In genomic region chr11:57439786-57440185, GRCh38 we compare ENCODE assay signal across 38 cellular contexts. TPM values are rescaled to one million over a fixed set of nuclear protein-coding genes. Genes with fewer than 3 reads are reported as not detected.
"Had no signal": no experiment of that assay in that cellular context is flagged by ENCODE, and none has a peak within 500 bp of the region (broad histone marks: within the 10 kb centered on the region; RNA-seq: fewer than 3 reads in every experiment).

No MANE protein-coding gene starts in this region.

- DNase-seq: activated CD4-positive, alpha-beta memory T cell treated with anti-CD3 and anti-CD28 coated beads for 36 hours; activated CD4-positive, alpha-beta T cell treated with anti-CD3 and anti-CD28 coated beads for 36 hours; activated CD4-positive, alpha-beta T cell treated with anti-CD3 and anti-CD28 coated beads, Interleukin-2, amount 10 ng/mL, durations not matched to agents 24 days and 14 days; activated CD4-positive, CD25-positive, alpha-beta regulatory T cell; activated CD4-positive, CD25-positive, alpha-beta regulatory T cell treated with anti-CD3 and anti-CD28 coated beads, Interleukin-2, amount 50 U/mL, for 72 hours; activated CD8-positive, alpha-beta memory T cell treated with anti-CD3 and anti-CD28 coated beads, Interleukin-2, amount 10 ng/mL, durations not matched to agents 7 days and 5 days; activated CD8-positive, alpha-beta memory T cell treated with anti-CD3 and anti-CD28 coated beads, Interleukin-2, amount 50 U/mL, for 4 hours; activated CD8-positive, alpha-beta T cell treated with anti-CD3 and anti-CD28 coated beads, Interleukin-2, amount 10 ng/mL, durations not matched to agents 7 days and 5 days; activated gamma-delta T cell treated with Interleukin-2 at 50 U/mL for 16 hours; activated naive CD4-positive, alpha-beta T cell treated with anti-CD3 and anti-CD28 coated beads, Interleukin-2, amount 50 U/mL, for 16 hours; activated naive CD4-positive, alpha-beta T cell treated with Interleukin-2 at 50 U/mL for 16 hours; activated T-cell treated with anti-CD3 and anti-CD28 coated beads, Interleukin-2, amount 50 U/mL, for 1 hour; activated T-cell treated with anti-CD3 and anti-CD28 coated beads, Interleukin-2, amount 50 U/mL, for 48 hours; amniotic stem cell; anterior cingulate cortex; brain microvascular endothelial cell; central memory CD4-positive, alpha-beta T cell; cerebellar nuclear complex; colonic mucosa; effector CD8-positive, alpha-beta T cell; esophagus squamous epithelium; foreskin melanocyte; T-helper 2 cell had no signal

- H3K9me3 ChIP-seq: colonic mucosa, esophagus squamous epithelium, gastroesophageal sphincter had no signal

- H3K4me1 ChIP-seq: colonic mucosa had no signal

- H3K4me3 ChIP-seq: colonic mucosa, esophagus squamous epithelium, gastroesophageal sphincter had no signal

- H3K27me3 ChIP-seq: brain microvascular endothelial cell, colonic mucosa, esophagus squamous epithelium, gastroesophageal sphincter had no signal

- ATAC-seq: activated CD4-positive, alpha-beta T cell treated with anti-CD3 and anti-CD28 coated beads for 36 hours; activated CD8-positive, alpha-beta memory T cell treated with anti-CD3 and anti-CD28 coated beads, Interleukin-2, amount 10 ng/mL, durations not matched to agents 7 days and 5 days; activated CD8-positive, alpha-beta T cell treated with anti-CD3 and anti-CD28 coated beads, Interleukin-2, amount 10 ng/mL, durations not matched to agents 7 days and 5 days; gastroesophageal sphincter had no signal

- H3K27ac ChIP-seq: brain microvascular endothelial cell, colonic mucosa, epithelial cell of prostate, esophagus squamous epithelium, gastroesophageal sphincter had no signal

- FAIRE-seq: astrocyte, endometrium, endothelial cell of umbilical vein had no signal

- H3K36me3 ChIP-seq: brain microvascular endothelial cell, colonic mucosa, esophagus squamous epithelium, gastroesophageal sphincter had no signal

RNA-seq across cellular contexts. Expression of gene RTN4RL2, which starts 20.5 kb away (rescaled TPM):
- total RNA-seq: activated CD8-positive, alpha-beta memory T cell treated with anti-CD3 and anti-CD28 coated beads, Interleukin-2, amount 10 ng/mL, durations not matched to agents 7 days and 5 days; activated T-helper 1 cell treated with anti-CD3 and anti-CD28 coated beads, Interleukin-12 subunit alpha, Interleukin-12 subunit beta, Interleukin-2, Interleukin-4 antibody, amounts not matched to agents 30 ng/mL and 10 ng/mL and 1 ng/mL, durations not matched to agents 14 hours and 24 hours and 36 hours; activated T-helper 2 cell treated with anti-CD3 and anti-CD28 coated beads, Interferon-gamma antibody, Interleukin-2, Interleukin-4, amounts not matched to agents 10 μg/mL and 5 μg/mL and 100 μg/mL, durations not matched to agents 14 hours and 24 hours and 36 hours; dermis microvascular lymphatic vessel endothelial cell; fibroblast of villous mesenchyme had no signal

RNA-seq across cellular contexts. Expression of gene PRG2, which starts 49.3 kb away (rescaled TPM):
- total RNA-seq: activated T-helper 1 cell treated with anti-CD3 and anti-CD28 coated beads, Interleukin-12 subunit alpha, Interleukin-12 subunit beta, Interleukin-2, Interleukin-4 antibody, amounts not matched to agents 30 ng/mL and 10 ng/mL and 1 ng/mL, durations not matched to agents 14 hours and 24 hours and 36 hours; activated T-helper 2 cell treated with anti-CD3 and anti-CD28 coated beads, Interferon-gamma antibody, Interleukin-2, Interleukin-4, amounts not matched to agents 10 μg/mL and 5 μg/mL and 100 μg/mL, durations not matched to agents 14 hours and 24 hours and 36 hours; astrocyte; colonic mucosa; esophagus squamous epithelium; fibroblast of lung; fibroblast of villous mesenchyme; gastroesophageal sphincter; glomerular endothelial cell; T-helper 1 cell treated with Interleukin-12 subunit alpha and Interleukin-12 subunit beta and Interleukin-4 antibody, amounts not matched to agents 30 ng/mL and 1 ng/mL, for 36 hours had no signal
- polyA plus RNA-seq: fibroblast of lung had no signal

RNA-seq across cellular contexts. Expression of gene PRG3, which starts 58.8 kb away (rescaled TPM):
- total RNA-seq: activated CD4-positive, alpha-beta memory T cell treated with anti-CD3 and anti-CD28 coated beads for 36 hours; activated CD4-positive, alpha-beta T cell treated with anti-CD3 and anti-CD28 coated beads for 36 hours; activated CD4-positive, alpha-beta T cell treated with anti-CD3 and anti-CD28 coated beads, Interleukin-2, amount 10 ng/mL, durations not matched to agents 24 days and 14 days; activated CD8-positive, alpha-beta memory T cell treated with anti-CD3 and anti-CD28 coated beads for 36 hours; activated CD8-positive, alpha-beta memory T cell treated with anti-CD3 and anti-CD28 coated beads, Interleukin-2, amount 10 ng/mL, durations not matched to agents 7 days and 5 days; activated CD8-positive, alpha-beta T cell treated with anti-CD3 and anti-CD28 coated beads, Interleukin-2, amount 10 ng/mL, durations not matched to agents 7 days and 5 days; activated T-helper 1 cell treated with anti-CD3 and anti-CD28 coated beads, Interleukin-12 subunit alpha, Interleukin-12 subunit beta, Interleukin-2, Interleukin-4 antibody, amounts not matched to agents 30 ng/mL and 10 ng/mL and 1 ng/mL, durations not matched to agents 14 hours and 24 hours and 36 hours; activated T-helper 2 cell treated with anti-CD3 and anti-CD28 coated beads, Interferon-gamma antibody, Interleukin-2, Interleukin-4, amounts not matched to agents 10 μg/mL and 5 μg/mL and 100 μg/mL, durations not matched to agents 14 hours and 24 hours and 36 hours; astrocyte; colonic mucosa; dermis microvascular lymphatic vessel endothelial cell; endothelial cell of umbilical vein; esophagus squamous epithelium; fibroblast of lung; fibroblast of villous mesenchyme; gastroesophageal sphincter; glomerular endothelial cell; T-helper 1 cell treated with Interleukin-12 subunit alpha and Interleukin-12 subunit beta and Interleukin-4 antibody, amounts not matched to agents 30 ng/mL and 1 ng/mL, for 36 hours had no signal
- polyA plus RNA-seq: adipose tissue, endothelial cell of umbilical vein, esophagus, fibroblast of lung had no signal
